14 cellular contexts compared by ENCODE assay signal in genomic region chr1:91854852-91855251, GRCh38. TPM values are rescaled to one million over a fixed set of nuclear protein-coding genes. Genes with fewer than 3 reads are reported as not detected.
DNase-seq lines count a peak whose midpoint lies in the region; ATAC-seq and TF ChIP-seq lines count a peak whose summit lies in the region.
"Had no signal": no experiment of that assay in that cellular context is flagged by ENCODE, and none has a peak within 500 bp of the region (broad histone marks: within the 10 kb centered on the region; RNA-seq: fewer than 3 reads in every experiment).

No MANE protein-coding gene starts in this region.

- H3K27me3 Mint-ChIP-seq in activated naive CD4-positive, alpha-beta T cell treated with anti-CD3 and anti-CD28 coated beads for 36 hours (ENCODE audit: low read depth) = no peaks in the 10 kb centered on the region
- H3K27me3 Mint-ChIP-seq: CD4-positive, CD25-positive, alpha-beta regulatory T cell had no signal

- H3K27me3 ChIP-seq in left ventricle myocardium inferior (ENCODE audit: low read depth) = no peaks in the 10 kb centered on the region
- no peaks in the 10 kb centered on the region for H3K27me3 ChIP-seq in esophagus muscularis mucosa
- no peaks in the 10 kb centered on the region for H3K27me3 ChIP-seq in sigmoid colon
- H3K27me3 ChIP-seq: BLaER1 treated with 17β-estradiol and CSF1 and Interleukin-3, amounts not matched to agents 10 nM and 100 nM had no signal

- H3K4me1 ChIP-seq in left ventricle myocardium inferior (peaks cover 57% of the 10 kb centered on the region), esophagus muscularis mucosa (peaks cover 38 to 87% (median 75%) of the 10 kb centered on the region in 4 donors), sigmoid colon (peaks cover 0 to 54% (median 38%) of the 10 kb centered on the region in 4 donors)

- H3K4me3 Mint-ChIP-seq in activated naive CD4-positive, alpha-beta T cell treated with anti-CD3 and anti-CD28 coated beads for 36 hours = no peak overlapping the region
- H3K4me3 Mint-ChIP-seq: CD4-positive, CD25-positive, alpha-beta regulatory T cell; GM23338 had no signal

- CTCF ChIA-PET in RWPE1 (lab: Yijun Ruan, JAX) = no interaction called here
- CTCF ChIA-PET in activated naive CD4-positive, alpha-beta T cell treated with anti-CD3 and anti-CD28 coated beads for 36 hours (lab: Charles Lee) = no interaction called here

- POLR2A ChIA-PET in RWPE1 (lab: Yijun Ruan, JAX; ENCODE audit: low non-redundant PET) = no interaction called here

- no peak for TF ChIP-seq EP300 in esophagus muscularis mucosa (IDR thresholded peaks at IDR 0.05)
- TF ChIP-seq EP300 in sigmoid colon (IDR thresholded peaks at IDR 0.05) = no peak

- no peak overlapping the region for H3K27ac Mint-ChIP-seq in activated naive CD4-positive, alpha-beta T cell treated with anti-CD3 and anti-CD28 coated beads for 36 hours
- H3K27ac Mint-ChIP-seq: GM23338 had no signal

- TF ChIP-seq CTCF in left ventricle myocardium inferior (IDR thresholded peaks at IDR 0.05; ENCODE audit: borderline replicate concordance) = no peak
- no peak for TF ChIP-seq CTCF in RWPE1 (conservative IDR thresholded peaks at IDR 0.05; ENCODE audit: low read depth)
- TF ChIP-seq CTCF in esophagus muscularis mucosa (IDR thresholded peaks at IDR 0.05) = no peak
- no peak for TF ChIP-seq CTCF in sigmoid colon (IDR thresholded peaks at IDR 0.05)

- TF ChIP-seq POLR2A in esophagus muscularis mucosa (IDR thresholded peaks at IDR 0.05; ENCODE audit: low read depth) (no peak), sigmoid colon (IDR thresholded peaks at IDR 0.05) (no peak)

- peak overlapping the region; percentile 62 for H3K27ac ChIP-seq in left ventricle myocardium inferior (replicated peaks)
- H3K27ac ChIP-seq in RWPE1 = peak overlapping the region; percentile 52
- peak overlapping the region in 3 of 4 donors; percentile 43 to 48 (median 46) for H3K27ac ChIP-seq in esophagus muscularis mucosa (replicated peaks in 1 of 4)
- peak overlapping the region; percentile 8 to 91 (median 42) for H3K27ac ChIP-seq in sigmoid colon
- H3K27ac ChIP-seq: BLaER1 treated with 17β-estradiol and CSF1 and Interleukin-3, amounts not matched to agents 10 nM and 100 nM had no signal

- H3K36me3 Mint-ChIP-seq in activated naive CD4-positive, alpha-beta T cell treated with anti-CD3 and anti-CD28 coated beads for 36 hours (ENCODE audit: low read depth) = no peaks in the 10 kb centered on the region

- intact Hi-C loops in left ventricle myocardium inferior (cut with micrococcal nuclease) (no loop called here), Right ventricle myocardium inferior (cut with DNase I) (no loop called here), esophagus muscularis mucosa (cut with DNase I) (no loop called here), sigmoid colon (cut with DNase I) (no loop called here)
- intact Hi-C loops in activated naive CD4-positive, alpha-beta T cell treated with anti-CD3 and anti-CD28 coated beads for 36 hours (cut with micrococcal nuclease) = no loop called here

- DNase-seq in left ventricle myocardium inferior = no peak
- DNase-seq in Right ventricle myocardium inferior (ENCODE audit: missing footprints) = no peak
- no peak for DNase-seq in RWPE1 (ENCODE audit: low spot score)
- DNase-seq in esophagus muscularis mucosa (ENCODE audit: extremely low spot score) = no peak
- DNase-seq in sigmoid colon = no peak
- DNase-seq in activated naive CD4-positive, alpha-beta T cell treated with anti-CD3 and anti-CD28 coated beads for 36 hours = no peak
- no peak for DNase-seq in Kasumi-1 (lab: John Stamatoyannopoulos, UW)
- DNase-seq: 8988T; CD4-positive, CD25-positive, alpha-beta regulatory T cell; DMS53; H7 had no signal

- H3K9me3 Mint-ChIP-seq in activated naive CD4-positive, alpha-beta T cell treated with anti-CD3 and anti-CD28 coated beads for 36 hours = peaks cover 4% of the 10 kb centered on the region
- H3K9me3 Mint-ChIP-seq: CD4-positive, CD25-positive, alpha-beta regulatory T cell; GM23338 had no signal

- H3K36me3 ChIP-seq in left ventricle myocardium inferior (no peaks in the 10 kb centered on the region), esophagus muscularis mucosa (peaks cover 0 to 17% (median 2%) of the 10 kb centered on the region in 4 donors), sigmoid colon (peaks cover 0 to 14% (median 0%) of the 10 kb centered on the region in 4 donors)
- H3K36me3 ChIP-seq: BLaER1 treated with 17β-estradiol and CSF1 and Interleukin-3, amounts not matched to agents 10 nM and 100 nM had no signal

- ATAC-seq in Right ventricle myocardium inferior = no peak
- ATAC-seq in GM19463 (IDR thresholded peaks at IDR 0.05; ENCODE audit: unreplicated experiment) = no peak
- ATAC-seq: GM23338 had no signal

- H3K9me3 ChIP-seq in left ventricle myocardium inferior (replicated peaks) (no peaks in the 10 kb centered on the region), esophagus muscularis mucosa (no peaks in the 10 kb centered on the region), sigmoid colon (no peaks in the 10 kb centered on the region)

- H3K4me1 Mint-ChIP-seq in activated naive CD4-positive, alpha-beta T cell treated with anti-CD3 and anti-CD28 coated beads for 36 hours (ENCODE audit: low read depth) = peaks cover 4% of the 10 kb centered on the region
- H3K4me1 Mint-ChIP-seq: GM23338 had no signal

- WGBS in esophagus muscularis mucosa = 67% methylated on average over 2 of the region's 2 CpGs
- WGBS in sigmoid colon, 2 donors = 70 to 81% methylated on average over 2 of the region's 2 CpGs

- H3K4me3 ChIP-seq in left ventricle myocardium inferior (no peak overlapping the region), esophagus muscularis mucosa (no peak overlapping the region), sigmoid colon (no peak overlapping the region)
- H3K4me3 ChIP-seq: BLaER1 treated with 17β-estradiol and CSF1 and Interleukin-3, amounts not matched to agents 10 nM and 100 nM; GM23338 had no signal

RNA-seq across cellular contexts. Expression of gene TGFBR3, which starts 31.1 kb away (rescaled TPM):
- 24.6 TPM for total RNA-seq in left ventricle myocardium inferior
- total RNA-seq in Right ventricle myocardium inferior = 36.3 TPM
- total RNA-seq in esophagus muscularis mucosa = 100 to 1,000 TPM; 176 to 262 (median 188) TPM
- 100 to 1,000 TPM in 3 of 4 donors, 10 to 100 TPM in 1; 92.2 to 170 (median 141) TPM for total RNA-seq in sigmoid colon
- polyA plus RNA-seq in sigmoid colon = 1 to 10 TPM; 1.2 to 9.3 (median 6.6) TPM
- total RNA-seq in activated naive CD4-positive, alpha-beta T cell treated with anti-CD3 and anti-CD28 coated beads for 36 hours = 1 to 10 TPM; 3.2 to 3.3 TPM
